1 cellular context compared by ENCODE assay signal in the genomic region with DNA sequence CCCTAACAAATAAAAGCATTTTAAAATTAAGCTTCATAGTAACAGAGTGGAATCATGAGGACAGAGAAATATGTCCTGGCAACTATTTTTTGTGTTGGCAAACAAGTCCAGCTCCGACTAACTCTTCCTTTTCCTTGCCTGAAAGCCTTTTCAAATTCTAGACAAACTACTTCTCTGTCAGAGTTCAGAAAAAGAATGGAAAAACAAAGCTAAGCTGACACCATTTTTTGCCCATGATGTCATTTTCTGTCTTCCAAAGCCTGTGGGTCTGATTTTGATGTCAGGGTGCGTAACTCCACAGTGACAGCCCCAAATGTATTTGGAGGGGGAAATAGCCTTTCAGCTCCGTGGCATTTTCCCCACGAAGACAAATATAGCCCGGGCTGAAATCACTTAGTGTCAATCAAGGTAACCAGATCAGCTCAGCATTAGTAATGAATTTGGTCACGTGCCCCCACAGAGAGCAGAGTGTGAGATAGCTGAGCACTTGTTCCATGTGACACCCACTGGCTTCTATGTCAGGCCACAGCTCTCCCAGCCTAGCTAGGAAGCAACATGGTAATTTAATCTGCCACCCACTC.
TF ChIP-seq lines count a peak whose summit lies in the region.

No MANE protein-coding gene starts in this region.

TF ChIP-seq in HEK293, 187 proteins besides CTCF, POLR2A, EP300 and RAD21 (continued from another document):
- TF ChIP-seq, protein P1, sequence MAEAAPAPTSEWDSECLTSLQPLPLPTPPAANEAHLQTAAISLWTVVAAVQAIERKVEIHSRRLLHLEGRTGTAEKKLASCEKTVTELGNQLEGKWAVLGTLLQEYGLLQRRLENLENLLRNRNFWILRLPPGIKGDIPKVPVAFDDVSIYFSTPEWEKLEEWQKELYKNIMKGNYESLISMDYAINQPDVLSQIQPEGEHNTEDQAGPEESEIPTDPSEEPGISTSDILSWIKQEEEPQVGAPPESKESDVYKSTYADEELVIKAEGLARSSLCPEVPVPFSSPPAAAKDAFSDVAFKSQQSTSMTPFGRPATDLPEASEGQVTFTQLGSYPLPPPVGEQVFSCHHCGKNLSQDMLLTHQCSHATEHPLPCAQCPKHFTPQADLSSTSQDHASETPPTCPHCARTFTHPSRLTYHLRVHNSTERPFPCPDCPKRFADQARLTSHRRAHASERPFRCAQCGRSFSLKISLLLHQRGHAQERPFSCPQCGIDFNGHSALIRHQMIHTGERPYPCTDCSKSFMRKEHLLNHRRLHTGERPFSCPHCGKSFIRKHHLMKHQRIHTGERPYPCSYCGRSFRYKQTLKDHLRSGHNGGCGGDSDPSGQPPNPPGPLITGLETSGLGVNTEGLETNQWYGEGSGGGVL (tag by site-specific recombination; IDR thresholded peaks at IDR 0.05): peak; percentile 81
